Comparison of ENCODE assay signal across 14 cellular contexts in genomic region chr19:42323473-42323851, GRCh38. TPM values are rescaled to one million over a fixed set of nuclear protein-coding genes. Genes with fewer than 3 reads are reported as not detected.
DNase-seq lines count a peak whose midpoint lies in the region; TF ChIP-seq lines count a peak whose summit lies in the region.
"Had no signal": no experiment of that assay in that cellular context is flagged by ENCODE, and none has a peak within 500 bp of the region (broad histone marks: within the 10 kb centered on the region; RNA-seq: fewer than 3 reads in every experiment).

No MANE protein-coding gene starts in this region.

- H3K27me3 ChIP-seq in CD4-positive, alpha-beta memory T cell (ENCODE audit: insufficient read depth, low read length): no peaks in the 10 kb centered on the region
- peaks cover 23% of the 10 kb centered on the region for H3K27me3 ChIP-seq in HUES48 (ENCODE audit: control insufficient read depth, insufficient read depth, low read length)

- H3K27ac ChIP-seq in CD4-positive, alpha-beta memory T cell (ENCODE audit: low read depth, low read length): no peak overlapping the region
- H3K27ac ChIP-seq in HUES48 (ENCODE audit: low read depth, low read length): no peak overlapping the region
- H3K27ac ChIP-seq: BLaER1 treated with 17β-estradiol and CSF1 and Interleukin-3, amounts not matched to agents 10 nM and 100 nM; upper lobe of left lung had no signal

- H3K36me3 Mint-ChIP-seq in CD4-positive, alpha-beta memory T cell: peaks cover 0 to 7% of the 10 kb centered on the region in 2 donors
- no peaks in the 10 kb centered on the region for H3K36me3 Mint-ChIP-seq in nephron (ENCODE audit: low read depth)

- no peaks in the 10 kb centered on the region for H3K9me3 ChIP-seq in CD4-positive, alpha-beta memory T cell (ENCODE audit: control insufficient read depth in 1 of 2, low read length in 2 of 2)
- no peaks in the 10 kb centered on the region for H3K9me3 ChIP-seq in HUES48 (ENCODE audit: control insufficient read depth, insufficient read depth, low read length)
- H3K9me3 ChIP-seq: BLaER1 treated with 17β-estradiol and CSF1 and Interleukin-3, amounts not matched to agents 10 nM and 100 nM; Peyer's patch; upper lobe of left lung had no signal

- no peak overlapping the region for H3K27ac Mint-ChIP-seq in CD4-positive, alpha-beta memory T cell
- no peak overlapping the region for H3K27ac Mint-ChIP-seq in nephron

- POLR2A ChIA-PET in CD4-positive, alpha-beta memory T cell (lab: Charles Lee; ENCODE audit: partially characterized antibody): interaction anchor here (1.2 kb wide), 1 partner anchor 748 kb away, joined by 3 read pairs; the partner anchor contains the start of gene CEACAM21

- TF ChIP-seq CTCF in nephron (IDR thresholded peaks at IDR 0.05; ENCODE audit: unreplicated experiment in 3 of 3) (no peak), GM20000 (IDR thresholded peaks at IDR 0.05; ENCODE audit: extremely low read depth, missing control alignments) (no peak)

- H3K4me3 Mint-ChIP-seq in CD4-positive, alpha-beta memory T cell: peak overlapping the region in 6 of 8 donors; percentile 21 to 71 (median 42)
- peak overlapping the region; percentile 47 to 58 (median 49) for H3K4me3 Mint-ChIP-seq in nephron

- peaks cover 19% of the 10 kb centered on the region for H3K4me1 ChIP-seq in CD4-positive, alpha-beta memory T cell (ENCODE audit: insufficient read depth, low read length)
- no peaks in the 10 kb centered on the region; the same call in 1 of the 2 replicates for H3K4me1 ChIP-seq in HUES48 (ENCODE audit: control insufficient read depth, insufficient read depth, low read length)

- no peaks in the 10 kb centered on the region for H3K36me3 ChIP-seq in CD4-positive, alpha-beta memory T cell (ENCODE audit: insufficient read depth, low read length)
- H3K36me3 ChIP-seq in HUES48 (ENCODE audit: control insufficient read depth, insufficient read depth, low read length): no peaks in the 10 kb centered on the region
- H3K36me3 ChIP-seq: BLaER1 treated with 17β-estradiol and CSF1 and Interleukin-3, amounts not matched to agents 10 nM and 100 nM; Peyer's patch; upper lobe of left lung had no signal

- DNase-seq in CD4-positive, alpha-beta memory T cell: no peak
- DNase-seq in ecto neural progenitor cell (ENCODE audit: low spot score) (peak; percentile 61), NCI-H82 (lab: John Stamatoyannopoulos, UW) (no peak), islet precursor cell (no peak), GM20000 (ENCODE audit: low spot score) (no peak)
- DNase-seq: GDM1, kidney, NCI-H1694 treated with DMSO at 0.1 percent for 48 hours, NCI-H524 had no signal

- no peaks in the 10 kb centered on the region for H3K9me3 Mint-ChIP-seq in CD4-positive, alpha-beta memory T cell
- H3K9me3 Mint-ChIP-seq in nephron: peaks cover 4% of the 10 kb centered on the region

- H3K4me3 ChIP-seq in CD4-positive, alpha-beta memory T cell (ENCODE audit: low read length in 2 of 2): no peak overlapping the region
- H3K4me3 ChIP-seq in HUES48 (ENCODE audit: low read depth, low read length): peak overlapping the region; percentile 58; the same call in 1 of the 2 replicates

- CTCF ChIA-PET in CD4-positive, alpha-beta memory T cell (lab: Charles Lee; ENCODE audit: partially characterized antibody): interaction anchor here (0.7 to 3.9 kb wide), 3 partner anchors 25 to 214 kb away, joined by 4 to 23 read pairs (median 10); no protein-coding TSS in a partner anchor

- H3K4me1 Mint-ChIP-seq in CD4-positive, alpha-beta memory T cell: peaks cover 7 to 31% (median 20%) of the 10 kb centered on the region in 4 donors
- peaks cover 26% of the 10 kb centered on the region for H3K4me1 Mint-ChIP-seq in nephron

- intact Hi-C loops in CD4-positive, alpha-beta memory T cell (cut with micrococcal nuclease): no loop called here

- H3K9ac ChIP-seq in HUES48 (ENCODE audit: low read depth, low read length): no peak overlapping the region

- H3K27me3 Mint-ChIP-seq in CD4-positive, alpha-beta memory T cell: peaks cover 5 to 12% of the 10 kb centered on the region in 2 donors
- H3K27me3 Mint-ChIP-seq in nephron (ENCODE audit: low read depth): peaks cover 56% of the 10 kb centered on the region

RNA-seq across cellular contexts. Expression of gene MEGF8, which starts 2.0 kb away (rescaled TPM):
- total RNA-seq in CD4-positive, alpha-beta memory T cell: 1 to 10 TPM; 8.6 to 9.5 TPM
- under 1 TPM; 0.09 to 0.42 TPM for polyA plus RNA-seq in CD4-positive, alpha-beta memory T cell

RNA-seq across cellular contexts. Expression of gene TMEM145, which starts 10.4 kb away (rescaled TPM):
- total RNA-seq in CD4-positive, alpha-beta memory T cell: not detected
- not detected for polyA plus RNA-seq in CD4-positive, alpha-beta memory T cell
- total RNA-seq: kidney, Peyer's patch had no signal

RNA-seq across cellular contexts. Expression of gene PAFAH1B3, which starts 21.0 kb away (rescaled TPM):
- total RNA-seq in CD4-positive, alpha-beta memory T cell: 10 to 100 TPM; 17.0 to 17.2 TPM
- 10 to 100 TPM; 35.0 to 43.7 TPM for polyA plus RNA-seq in CD4-positive, alpha-beta memory T cell

RNA-seq across cellular contexts. Expression of gene PRR19, which starts 21.5 kb away (rescaled TPM):
- under 1 TPM; 0.28 to 0.64 TPM for total RNA-seq in CD4-positive, alpha-beta memory T cell
- polyA plus RNA-seq in CD4-positive, alpha-beta memory T cell: under 1 TPM; 0.48 to 0.85 TPM

RNA-seq across cellular contexts. Expression of gene CIC, which starts 54.4 kb away (rescaled TPM):
- total RNA-seq in CD4-positive, alpha-beta memory T cell: 10 to 100 TPM; 81.6 to 82.6 TPM
- polyA plus RNA-seq in CD4-positive, alpha-beta memory T cell: 1 to 10 TPM in 1 of 2 donors, not detected in 1; 3.5 TPM
